Comparison of ENCODE assay signal across 1 cellular context in the genomic region with DNA sequence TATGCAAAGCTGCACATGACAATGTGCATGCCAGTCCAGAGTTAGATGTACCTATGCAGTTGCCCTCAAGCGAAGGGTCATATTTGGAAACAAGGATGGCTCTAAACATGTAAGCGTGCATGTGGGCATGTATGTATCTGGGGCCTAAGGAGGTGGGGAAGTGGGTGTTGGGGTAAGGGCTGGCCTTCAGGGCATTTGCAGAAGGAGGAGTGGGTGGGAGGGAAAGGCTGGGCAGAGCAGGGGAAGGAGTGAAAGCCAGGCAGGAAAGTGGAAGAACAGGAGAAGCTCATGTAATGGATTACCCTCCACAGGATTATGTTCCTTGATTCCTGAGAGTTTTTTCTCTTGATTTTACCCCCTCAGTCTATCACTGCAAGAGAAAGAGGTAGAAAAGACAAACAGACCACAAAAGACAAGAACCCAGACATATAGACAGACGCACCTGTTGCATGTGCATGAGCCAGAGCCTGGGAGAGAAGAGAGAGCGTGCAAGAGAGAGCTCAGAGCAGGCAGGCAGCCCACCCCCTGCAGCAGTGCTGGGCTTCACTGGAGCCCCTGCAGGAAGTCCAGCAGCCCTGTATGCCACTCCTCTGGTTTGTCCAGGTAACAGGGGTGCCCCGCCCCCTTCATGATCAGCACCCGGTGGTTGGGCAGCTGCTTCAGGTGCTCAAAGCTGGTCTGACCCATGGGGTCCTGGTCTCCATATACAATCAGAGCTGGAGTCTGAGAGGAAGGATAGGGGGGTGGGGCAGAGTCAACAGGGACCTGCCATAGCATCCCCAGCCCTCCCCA.
TF ChIP-seq lines count a peak whose summit lies in the region.

No MANE protein-coding gene starts in this region.

TF ChIP-seq in IMR-90, 13 proteins besides CTCF, POLR2A, EP300 and RAD21:
- TF ChIP-seq FOS (IDR thresholded peaks at IDR 0.05; ENCODE audit: low read depth, low read length) (no peak), CHD1 (IDR thresholded peaks at IDR 0.05; ENCODE audit: low read depth, low read length) (no peak), BHLHE40 (IDR thresholded peaks at IDR 0.05; ENCODE audit: low read depth, low read length) (no peak)
